23 cellular contexts compared by ENCODE assay signal in the genomic region with DNA sequence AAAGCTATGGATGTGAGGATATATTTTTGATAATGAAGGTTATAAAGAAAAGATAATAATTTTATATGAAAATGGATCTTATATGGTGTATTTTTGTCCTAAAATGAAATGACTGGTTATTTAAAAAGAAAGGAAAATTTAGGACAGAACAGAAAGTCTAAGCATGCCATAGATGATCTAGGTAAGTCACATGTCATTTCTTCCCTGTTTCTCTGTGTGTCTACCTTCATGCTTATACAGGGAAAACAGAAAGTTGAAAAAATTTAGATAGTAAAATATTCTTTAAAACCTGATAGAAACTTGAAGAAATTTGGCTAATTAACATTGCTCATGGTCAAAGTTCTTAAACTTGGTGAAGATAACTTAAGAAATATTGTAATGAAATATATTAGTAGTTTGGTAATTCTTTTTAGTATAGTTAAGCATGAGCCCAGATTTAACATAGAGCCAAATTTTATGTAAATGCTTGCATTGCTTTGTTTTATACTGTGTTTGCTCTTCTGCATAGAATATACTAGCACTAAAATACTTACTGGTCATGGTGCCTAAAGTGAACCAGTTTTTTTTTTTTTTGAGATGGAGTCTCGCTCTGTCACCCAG. TPM values are rescaled to one million over a fixed set of nuclear protein-coding genes. Genes with fewer than 3 reads are reported as not detected.
A peak's percentile ranks its signal among the peaks of the same experiment; 100 is the strongest.
DNase-seq lines count a peak whose midpoint lies in the region; ATAC-seq, FAIRE-seq and TF ChIP-seq lines count a peak whose summit lies in the region.
"Had no signal": no experiment of that assay in that cellular context is flagged by ENCODE, and none has a peak within 500 bp of the region (broad histone marks: within the 10 kb centered on the region; RNA-seq: fewer than 3 reads in every experiment).

No MANE protein-coding gene starts in this region.

- in situ Hi-C loops in mammary epithelial cell (cut with MboI; ENCODE audit: low sequenced_read_pairs in 2 of 2), result no loop called here
- in situ Hi-C loops in K562 (cut with MboI), result no loop called here

- dilution Hi-C loops in mammary epithelial cell (cut with HindIII; ENCODE audit: low sequenced_read_pairs), result no loop called here

- H4K20me1 ChIP-seq in mammary epithelial cell (ENCODE audit: insufficient read depth, low read length) (no peaks in the 10 kb centered on the region), K562 (replicated peaks; ENCODE audit: control insufficient read depth, insufficient read depth, low read length) (no peaks in the 10 kb centered on the region)
- H4K20me1 ChIP-seq: BLaER1 had no signal

- TF ChIP-seq POLR2A in K562 (conservative IDR thresholded peaks at IDR 0.05), result no peak

- no peaks in the 10 kb centered on the region for H3K36me3 Mint-ChIP-seq in MCF 10A (ENCODE audit: insufficient read depth, unreplicated experiment)

- H3K27ac Mint-ChIP-seq in MCF 10A (ENCODE audit: low read depth, unreplicated experiment), result no peak overlapping the region
- H3K27ac Mint-ChIP-seq: CD4-positive, alpha-beta T cell had no signal

- WGBS in mammary epithelial cell (ENCODE audit: low coverage, missing lambda C conversion rate), result 60% methylated on average over 1 of the region's 1 CpG
- WGBS in K562 (ENCODE audit: insufficient coverage, low coverage, missing lambda C conversion rate), result 0% methylated on average over 1 of the region's 1 CpG

- POLR2A ChIA-PET in MCF 10A (lab: Yijun Ruan, JAX) (no interaction called here), HEK293 (lab: Yijun Ruan, JAX) (no interaction called here), K562 (lab: Yijun Ruan, JAX) (no interaction called here)

- no peak for TF ChIP-seq RAD21 in K562 (CRISPR knock-in tag; conservative IDR thresholded peaks at IDR 0.05 in 1 of 2, IDR thresholded peaks at IDR 0.05 in 1 of 2)

- H3K79me2 ChIP-seq in mammary epithelial cell (ENCODE audit: insufficient read depth, low read length), result no peaks in the 10 kb centered on the region
- no peaks in the 10 kb centered on the region for H3K79me2 ChIP-seq in K562 (ENCODE audit: control insufficient read depth, insufficient read depth, low read length)

- no TSS peak for BruUV-seq in MCF 10A (replicated peaks; lab: Mats Ljungman, UMichigan)
- no TSS peak for BruUV-seq in mammary epithelial cell (replicated peaks; lab: Mats Ljungman, UMichigan)
- no TSS peak for BruUV-seq in K562 (replicated peaks; lab: Mats Ljungman, UMichigan)

- H3K27ac ChIP-seq in mammary epithelial cell (ENCODE audit: insufficient read depth, low read depth, low read length) (no peak overlapping the region), HEK293 (ENCODE audit: extremely low read depth, low read depth, low read length) (no peak overlapping the region), K562 (ENCODE audit: extremely low read depth, low read depth, low read length) (no peak overlapping the region)
- H3K27ac ChIP-seq: BLaER1, C4-2B had no signal

- TF ChIP-seq CTCF in MCF 10A (IDR thresholded peaks at IDR 0.05; ENCODE audit: unreplicated experiment), result no peak
- no peak for TF ChIP-seq CTCF in mammary epithelial cell (conservative IDR thresholded peaks at IDR 0.05 in 1 of 2, IDR thresholded peaks at IDR 0.05 in 1 of 2; ENCODE audit: extremely low read depth in 1 of 2, insufficient read depth in 1 of 2, low read depth in 1 of 2, low read length in 2 of 2)
- TF ChIP-seq CTCF in HEK293 (tag by site-specific recombination; IDR thresholded peaks at IDR 0.05), result no peak
- no peak for TF ChIP-seq CTCF in K562 (IDR thresholded peaks at IDR 0.05 in 2 of 3, conservative IDR thresholded peaks at IDR 0.05 in 1 of 3; ENCODE audit: insufficient read depth in 2 of 3, low read depth in 1 of 3, low read length in 3 of 3)

- H3K4me3 Mint-ChIP-seq in MCF 10A (ENCODE audit: unreplicated experiment), result no peak overlapping the region
- H3K4me3 Mint-ChIP-seq: CD4-positive, alpha-beta T cell had no signal

- peak; percentile 3 for DNase-seq in MCF 10A (ENCODE audit: unreplicated experiment)
- no peak for DNase-seq in mammary epithelial cell
- DNase-seq in K562 (ENCODE audit: extremely low read depth in 1 of 4, low spot score in 3 of 4), result no peak
- DNase-seq in posterior cingulate gyrus, result no peak
- DNase-seq in COR-L47 (lab: John Stamatoyannopoulos, UW), result no peak
- no peak for DNase-seq in HK-2 (ENCODE audit: unreplicated experiment)
- DNase-seq: 8988T; Caco-2; CD4-positive, alpha-beta T cell; DMS153; DMS79 treated with DMSO at 0.1 percent for 48 hours; GF-D8; GOT3 had no signal

- CTCF ChIA-PET in MCF 10A (lab: Yijun Ruan, JAX), result no interaction called here
- CTCF ChIA-PET in mammary epithelial cell (lab: Charles Lee; ENCODE audit: low non-redundant PET), result no interaction called here
- CTCF ChIA-PET in HEK293 (lab: Yijun Ruan, JAX), result no interaction called here
- CTCF ChIA-PET in K562 (lab: Yijun Ruan, JAX; ENCODE audit: low intra/inter-chr PET ratio), result no interaction called here

- no peak for FAIRE-seq in K562 (lab: Jason Lieb, UNC)
- FAIRE-seq: GM12891, GM18507, H54 had no signal

- H3K27me3 Mint-ChIP-seq in MCF 10A (ENCODE audit: insufficient read depth, unreplicated experiment), result no peaks in the 10 kb centered on the region
- H3K27me3 Mint-ChIP-seq: CD4-positive, alpha-beta T cell had no signal

- no peaks in the 10 kb centered on the region for H3K9me3 ChIP-seq in mammary epithelial cell (replicated peaks; ENCODE audit: insufficient read depth, low read length)
- no peaks in the 10 kb centered on the region; the same call in 1 of the 2 replicates for H3K9me3 ChIP-seq in HEK293 (ENCODE audit: control insufficient read depth, insufficient read depth, low read depth, low read length)
- H3K9me3 ChIP-seq in K562 (replicated peaks; ENCODE audit: control insufficient read depth, insufficient read depth, low read depth, low read length), result no peaks in the 10 kb centered on the region
- H3K9me3 ChIP-seq: Caco-2 had no signal

- no peak overlapping the region for H3K4me2 ChIP-seq in mammary epithelial cell (ENCODE audit: insufficient read depth, low read depth, low read length)
- H3K4me2 ChIP-seq in K562 (ENCODE audit: insufficient read depth, low read length), result no peak overlapping the region
- H3K4me2 ChIP-seq: BLaER1 had no signal

- H3K4me1 ChIP-seq in mammary epithelial cell (ENCODE audit: insufficient read depth, low read length) (no peaks in the 10 kb centered on the region), HEK293 (ENCODE audit: control insufficient read depth, insufficient read depth, low read length) (no peaks in the 10 kb centered on the region), K562 (replicated peaks in 1 of 2; ENCODE audit: control insufficient read depth in 2 of 2, insufficient read depth in 2 of 2, low read length in 2 of 2) (no peaks in the 10 kb centered on the region)
- H3K4me1 ChIP-seq: BLaER1, Caco-2, HAP-1 had no signal

- H3K4me3 ChIP-seq in mammary epithelial cell (replicated peaks in 1 of 3; ENCODE audit: insufficient read depth in 1 of 3, low read depth in 2 of 3, low read length in 3 of 3) (no peak overlapping the region), HEK293 (ENCODE audit: low read depth, low read length) (no peak overlapping the region), K562 (no peak overlapping the region)
- H3K4me3 ChIP-seq: BLaER1, HAP-1 had no signal

- intact Hi-C loops in MCF 10A (cut with micrococcal nuclease), result no loop called here
- intact Hi-C loops in mammary epithelial cell (cut with micrococcal nuclease), result no loop called here
- intact Hi-C loops in K562 (cut with micrococcal nuclease), result no loop called here
- intact Hi-C loops in posterior cingulate gyrus (cut with DNase I), result no loop called here

- ATAC-seq in K562, result no peak

- H2AFZ ChIP-seq in mammary epithelial cell (ENCODE audit: low read depth, low read length), result no peak overlapping the region
- no peak overlapping the region for H2AFZ ChIP-seq in K562 (ENCODE audit: low read depth, low read length)

- H3K9ac ChIP-seq in mammary epithelial cell (ENCODE audit: insufficient read depth, low read length) (no peak overlapping the region), K562 (ENCODE audit: insufficient read depth in 1 of 2, low read depth in 2 of 2, low read length in 2 of 2) (no peak overlapping the region)
- H3K9ac ChIP-seq: BLaER1 had no signal

- H3K9me1 ChIP-seq in K562 (ENCODE audit: control insufficient read depth, insufficient read depth, low read length), result no peaks in the 10 kb centered on the region

- H3K9me3 Mint-ChIP-seq in MCF 10A (ENCODE audit: unreplicated experiment), result peaks cover 4% of the 10 kb centered on the region

- no peaks in the 10 kb centered on the region for H3K27me3 ChIP-seq in mammary epithelial cell (ENCODE audit: insufficient read depth, low read length)
- H3K27me3 ChIP-seq in K562 (ENCODE audit: control insufficient read depth in 2 of 2, insufficient read depth in 2 of 2, low read length in 2 of 2), result no peaks in the 10 kb centered on the region
- H3K27me3 ChIP-seq: BLaER1 had no signal

- H3K36me3 ChIP-seq in mammary epithelial cell (ENCODE audit: insufficient read depth, low read length) (no peaks in the 10 kb centered on the region), HEK293 (ENCODE audit: control insufficient read depth in 2 of 2, insufficient read depth in 1 of 2, low read length in 2 of 2) (no peaks in the 10 kb centered on the region), K562 (ENCODE audit: control insufficient read depth, insufficient read depth, low read length) (no peaks in the 10 kb centered on the region)
- H3K36me3 ChIP-seq: BLaER1, HAP-1 had no signal

- no peaks in the 10 kb centered on the region for H3K4me1 Mint-ChIP-seq in MCF 10A (ENCODE audit: insufficient read depth, unreplicated experiment)

- no peak for TF ChIP-seq EP300 in K562 (IDR thresholded peaks at IDR 0.05; ENCODE audit: low read length)

RNA-seq across cellular contexts. Expression of gene GBP4, which starts 12.4 kb away (rescaled TPM):
- total RNA-seq in MCF 10A (2022) (0.05 TPM in 1 of 2 replicates, not detected in the other), mammary epithelial cell (not detected), K562 (2014; rRNA removed) (0.05 and 0.08 TPM in 2 replicates), K562 (2014; rRNA removed; fragmentation: Illumina TruSeq; extraction: Trizol) (0.07 and 0.19 TPM in 2 replicates), K562 (2015; rRNA removed; fragmentation: Illumina TruSeq; extraction: Trizol) (0.04 and 0.22 TPM in 2 replicates), K562 (2021) (0.11 and 0.24 TPM in 2 replicates)
- polyA plus RNA-seq in mammary epithelial cell (not detected), K562 (2011; rRNA removed) (0.40 and 1.5 TPM in 2 replicates), K562 (2014; fragmentation: Illumina TruSeq; extraction: Trizol) (0.04 and 0.11 TPM in 2 replicates), K562 (2014; fragmentation: Nextera tagmentation; extraction: Ambion mirVana) (under 1 TPM; 0.04 to 0.11 TPM), K562 (2014; rRNA removed) (0.07 and 0.17 TPM in 2 replicates)
- polyA minus RNA-seq in mammary epithelial cell, result not detected
- total RNA-seq in K562 (2011; cell fraction: chromatin; rRNA removed; ENCODE audit: low replicate concordance), result 0.16 and 0.44 TPM in 2 replicates
- total RNA-seq in K562 (2011; cell fraction: nucleolus; rRNA removed), result not detected in 2 replicates
- total RNA-seq in K562 (2011; cell fraction: nucleoplasm; rRNA removed), result 0.07 TPM in 1 of 2 replicates, not detected in the other
- 0.30 and 1.4 TPM in 2 replicates for polyA plus RNA-seq in K562 (2011; cell fraction: cytosol; rRNA removed)
- 0.10 and 0.65 TPM in 2 replicates for polyA plus RNA-seq in K562 (2011; cell fraction: nucleus; rRNA removed)
- polyA plus RNA-seq in K562 (2012), result 0.09 and 0.15 TPM in 2 replicates
- polyA minus RNA-seq in K562 (2011; rRNA and poly(A)+ RNA removed), result 0.46 and 1.6 TPM in 2 replicates
- 0.82 and 0.86 TPM in 2 replicates for polyA minus RNA-seq in K562 (2011; cell fraction: cytosol; rRNA and poly(A)+ RNA removed)
- under 0.01 and 0.89 TPM in 2 replicates for polyA minus RNA-seq in K562 (2011; cell fraction: nucleus; rRNA and poly(A)+ RNA removed)
- total RNA-seq: Caco-2, G401 had no signal

RNA-seq across cellular contexts. Expression of gene GBP7, which starts 35.3 kb away (rescaled TPM):
- total RNA-seq in MCF 10A (2022) (not detected in 2 replicates), mammary epithelial cell (not detected), K562 (2014; rRNA removed) (not detected in 2 replicates), K562 (2014; rRNA removed; fragmentation: Illumina TruSeq; extraction: Trizol) (not detected in 2 replicates), K562 (2015; rRNA removed; fragmentation: Illumina TruSeq; extraction: Trizol) (not detected in 2 replicates), K562 (2021) (not detected in 2 replicates)
- polyA plus RNA-seq in mammary epithelial cell (not detected), K562 (2011; rRNA removed) (not detected in 2 replicates), K562 (2014; fragmentation: Illumina TruSeq; extraction: Trizol) (not detected in 2 replicates), K562 (2014; fragmentation: Nextera tagmentation; extraction: Ambion mirVana) (under 1 TPM in 1 of 2 experiments, not detected in 1; 0.03 TPM), K562 (2014; rRNA removed) (not detected in 2 replicates)
- not detected for polyA minus RNA-seq in mammary epithelial cell
- total RNA-seq in K562 (2011; cell fraction: chromatin; rRNA removed; ENCODE audit: low replicate concordance), result not detected in 2 replicates
- total RNA-seq in K562 (2011; cell fraction: nucleolus; rRNA removed), result not detected in 2 replicates
- total RNA-seq in K562 (2011; cell fraction: nucleoplasm; rRNA removed), result not detected in 2 replicates
- polyA plus RNA-seq in K562 (2011; cell fraction: cytosol; rRNA removed), result not detected in 2 replicates
- not detected in 2 replicates for polyA plus RNA-seq in K562 (2011; cell fraction: nucleus; rRNA removed)
- polyA plus RNA-seq in K562 (2012), result 0.03 TPM in 1 of 2 replicates, not detected in the other
- not detected in 2 replicates for polyA minus RNA-seq in K562 (2011; rRNA and poly(A)+ RNA removed)
- not detected in 2 replicates for polyA minus RNA-seq in K562 (2011; cell fraction: cytosol; rRNA and poly(A)+ RNA removed)
- not detected in 2 replicates for polyA minus RNA-seq in K562 (2011; cell fraction: nucleus; rRNA and poly(A)+ RNA removed)
- total RNA-seq: A673; Caco-2; CD4-positive, alpha-beta T cell; Daoy; G401 had no signal
